6 cellular contexts compared by ENCODE assay signal in genomic region chr5:101244621-101245020, GRCh38.
"Had no signal": no experiment of that assay in that cellular context is flagged by ENCODE, and none has a peak within 500 bp of the region (broad histone marks: within the 10 kb centered on the region; RNA-seq: fewer than 3 reads in every experiment).

No MANE protein-coding gene starts in this region.

- DNase-seq: GM23248, GOT3, H7, HFFc6 had no signal

- H2AFZ ChIP-seq: GM23248 had no signal

- H3K4me3 ChIP-seq: GM23248, HAP-1 had no signal

- H3K36me3 ChIP-seq: HAP-1 had no signal

- H3K9ac ChIP-seq: GM23248 had no signal

- H3K4me1 ChIP-seq: HAP-1 had no signal

- H3K27ac ChIP-seq: GM23248, HL-60 had no signal

- H3K9me3 ChIP-seq: HAP-1 had no signal
